11 cellular contexts compared by ENCODE assay signal in genomic region chr5:149611327-149611726, GRCh38. TPM values are rescaled to one million over a fixed set of nuclear protein-coding genes. Genes with fewer than 3 reads are reported as not detected.
DNase-seq lines count a peak whose midpoint lies in the region; ATAC-seq, FAIRE-seq and TF ChIP-seq lines count a peak whose summit lies in the region.
"Had no signal": no experiment of that assay in that cellular context is flagged by ENCODE, and none has a peak within 500 bp of the region (broad histone marks: within the 10 kb centered on the region; RNA-seq: fewer than 3 reads in every experiment).

No MANE protein-coding gene starts in this region.

- H2BK15ac ChIP-seq in H1 (ENCODE audit: low read length), result no peak overlapping the region

- H3K18ac ChIP-seq in H1 (ENCODE audit: extremely low read depth, low read length), result no peak overlapping the region

- H3K23ac ChIP-seq in H1 (ENCODE audit: insufficient read length), result no peak overlapping the region

- H3K4me3 ChIP-seq in H1 (ENCODE audit: extremely low read depth in 1 of 4, insufficient read depth in 2 of 4, low read depth in 3 of 4, low read length in 4 of 4), result no peak overlapping the region

- in situ Hi-C loops in GM13977 (cut with MboI; ENCODE audit: low pct_unique_long_range_greater_than_20kb, low sequenced_read_pairs, unreplicated experiment), result no loop called here

- H2BK5ac ChIP-seq in H1 (ENCODE audit: low read depth, low read length), result no peak overlapping the region

- DNase-seq in A172 (ENCODE audit: low spot score) (peak; percentile 32), M059J (ENCODE audit: low read depth) (peak; percentile 61), H1 (ENCODE audit: low read depth in 1 of 2, low spot score in 2 of 2) (no peak), myocyte (ENCODE audit: low read depth) (peak; percentile 89), GM13977 (ENCODE audit: low spot score) (no peak)
- no peak for DNase-seq in natural killer cell treated with Interleukin-12 subunit alpha and Interleukin-12 subunit beta and Interleukin-15 and Interleukin-18, amount 100 ng/mL, for 72 hours (ENCODE audit: low spot score)
- no peak for DNase-seq in NK-92 treated with Interleukin-12 subunit alpha and Interleukin-12 subunit beta, amount 100 ng/mL, for 24 hours (lab: John Stamatoyannopoulos, UW)
- DNase-seq in effector CD8-positive, alpha-beta T cell (lab: John Stamatoyannopoulos, UW), result no peak
- DNase-seq: activated CD4-positive, alpha-beta T cell treated with anti-CD3 and anti-CD28 coated beads, Interleukin-2, amount 50 U/mL, for 48 hours; foreskin keratinocyte had no signal

- WGBS in H1 (ENCODE audit: extremely low coverage in 1 of 2, insufficient coverage in 1 of 2, insufficient read length in 1 of 2, insufficient replicate concordance in 2 of 2, low coverage in 1 of 2, low lambda C conversion rate in 2 of 2, missing lambda C conversion rate in 1 of 2), 2 experiments, result 89% methylated on average over 5 of the region's 5 CpGs; no CpG with 5 or more reads in 1 of the 2 experiments

- no peak for TF ChIP-seq RAD21 in H1 (IDR thresholded peaks at IDR 0.05 in 1 of 2, conservative IDR thresholded peaks at IDR 0.05 in 1 of 2; ENCODE audit: low read depth in 2 of 2, low read length in 2 of 2)

- H4K20me1 ChIP-seq in H1 (replicated peaks in 1 of 2; ENCODE audit: control insufficient read depth in 1 of 2, insufficient read depth in 2 of 2, low read length in 2 of 2), result no peaks in the 10 kb centered on the region

- no peak overlapping the region for H3K9ac ChIP-seq in H1 (replicated peaks in 1 of 4; ENCODE audit: extremely low read depth in 1 of 4, low read depth in 3 of 4, low read length in 3 of 4)

- H3K23me2 ChIP-seq in H1 (ENCODE audit: low read depth, low read length), result no peaks in the 10 kb centered on the region

- no peak for TF ChIP-seq EP300 in H1 (IDR thresholded peaks at IDR 0.05; ENCODE audit: borderline replicate concordance in 1 of 2, low read depth in 2 of 2, low read length in 2 of 2)

- no peak overlapping the region for H3K14ac ChIP-seq in H1 (ENCODE audit: insufficient read length)

- CTCF ChIA-PET in H1 (lab: Charles Lee; ENCODE audit: partially characterized antibody), result interaction anchor here (0.6 to 2.9 kb wide), 10 partner anchors 10 to 1257 kb away, joined by 3 to 19 read pairs (median 3); no protein-coding TSS in a partner anchor

- POLR2A ChIA-PET in H1 (lab: Charles Lee; ENCODE audit: partially characterized antibody), result interaction anchor here (1.5 kb wide), 1 partner anchor 14 kb away, joined by 3 read pairs; no protein-coding TSS in a partner anchor

- no peaks in the 10 kb centered on the region for H3K36me3 ChIP-seq in H1 (ENCODE audit: control insufficient read depth in 2 of 4, insufficient read depth in 4 of 4, low read length in 3 of 4)

- no peak overlapping the region for H3K4me2 ChIP-seq in H1 (ENCODE audit: insufficient read depth in 1 of 2, low read depth in 2 of 2, low read length in 2 of 2)

- H3K36me3 Mint-ChIP-seq in natural killer cell treated with Interleukin-12 subunit alpha and Interleukin-12 subunit beta and Interleukin-15 and Interleukin-18, amount 100 ng/mL, for 72 hours, result no peaks in the 10 kb centered on the region

- no peak overlapping the region for H4K8ac ChIP-seq in H1 (ENCODE audit: extremely low read depth, insufficient read depth, low read length)

- peaks cover 2 to 3% of the 10 kb centered on the region in 2 experiments for H3K9me3 ChIP-seq in H1 (ENCODE audit: insufficient read depth in 2 of 2, low read depth in 1 of 2, low read length in 1 of 2)

- no peak for FAIRE-seq in H1 (lab: Jason Lieb, UNC)

- H3K4ac ChIP-seq in H1 (replicated peaks; ENCODE audit: insufficient read length, low read depth, low read length), result no peak overlapping the region

- H4K91ac ChIP-seq in H1 (replicated peaks; ENCODE audit: insufficient read length, low read length), result no peak overlapping the region

- H3K9me3 Mint-ChIP-seq in natural killer cell treated with Interleukin-12 subunit alpha and Interleukin-12 subunit beta and Interleukin-15 and Interleukin-18, amount 100 ng/mL, for 72 hours, result no peaks in the 10 kb centered on the region

- no peak overlapping the region for H2BK12ac ChIP-seq in H1 (ENCODE audit: low read depth, low read length)

- no peak overlapping the region for H4K5ac ChIP-seq in H1 (ENCODE audit: insufficient read length, low read depth, low read length)

- no peak for ATAC-seq in natural killer cell treated with Interleukin-12 subunit alpha and Interleukin-12 subunit beta and Interleukin-15 and Interleukin-18, amount 100 ng/mL, for 72 hours
- ATAC-seq: foreskin keratinocyte had no signal

- H3K79me2 ChIP-seq in H1 (ENCODE audit: control insufficient read depth in 1 of 2, insufficient read depth in 2 of 2, low read length in 2 of 2), result no peaks in the 10 kb centered on the region

- H3K4me1 Mint-ChIP-seq in natural killer cell treated with Interleukin-12 subunit alpha and Interleukin-12 subunit beta and Interleukin-15 and Interleukin-18, amount 100 ng/mL, for 72 hours (ENCODE audit: low read depth in 2 of 2), result peaks cover 8 to 15% of the 10 kb centered on the region in 2 donors

- H2AFZ ChIP-seq in H1 (ENCODE audit: low read length), result 0 out of 2 replicates have a peak overlapping the region, but pooled peaks have one; percentile 64

- H2AK5ac ChIP-seq in H1 (ENCODE audit: low read depth, low read length), result no peak overlapping the region

- no peaks in the 10 kb centered on the region for H3K79me1 ChIP-seq in H1 (ENCODE audit: low read depth, low read length)

- H3K27ac ChIP-seq in H1 (ENCODE audit: low read depth, low read length), result no peak overlapping the region
- H3K27ac ChIP-seq: foreskin keratinocyte had no signal

- H3K27me3 Mint-ChIP-seq in natural killer cell treated with Interleukin-12 subunit alpha and Interleukin-12 subunit beta and Interleukin-15 and Interleukin-18, amount 100 ng/mL, for 72 hours, result no peaks in the 10 kb centered on the region

- no peak for TF ChIP-seq POLR2A in H1 (IDR thresholded peaks at IDR 0.05; ENCODE audit: control extremely low read depth in 1 of 2, low read depth in 2 of 2, low read length in 2 of 2)

- H3K27ac Mint-ChIP-seq in natural killer cell treated with Interleukin-12 subunit alpha and Interleukin-12 subunit beta and Interleukin-15 and Interleukin-18, amount 100 ng/mL, for 72 hours, result no peak overlapping the region
- H3K27ac Mint-ChIP-seq: mesothelial cell of epicardium had no signal

- no peaks in the 10 kb centered on the region; a peak in 1 of 7 replicates for H3K4me1 ChIP-seq in H1 (replicated peaks in 1 of 4; ENCODE audit: control insufficient read depth in 3 of 4, insufficient read depth in 4 of 4, low read length in 3 of 4)

- no peak overlapping the region for H2BK120ac ChIP-seq in H1 (replicated peaks; ENCODE audit: low read depth, low read length)

- no peak overlapping the region for H3K56ac ChIP-seq in H1 (replicated peaks; ENCODE audit: insufficient read length, low read depth, low read length)

- no peak overlapping the region for H2BK20ac ChIP-seq in H1 (ENCODE audit: low read length)

- H3K27me3 ChIP-seq in H1 (replicated peaks in 1 of 4; ENCODE audit: control insufficient read depth in 3 of 4, extremely low read depth in 1 of 4, insufficient read depth in 3 of 4, low read length in 3 of 4), result no peaks in the 10 kb centered on the region
- H3K27me3 ChIP-seq: foreskin keratinocyte had no signal

- TF ChIP-seq CTCF in H1 (IDR thresholded peaks at IDR 0.05; ENCODE audit: control extremely low read depth in 1 of 3, insufficient read depth in 1 of 3, low read depth in 1 of 3, low read length in 3 of 3) (no peak), GM13977 (IDR thresholded peaks at IDR 0.05; ENCODE audit: extremely low read depth, insufficient read depth, missing control alignments) (no peak)

- no peak overlapping the region for H3K4me3 Mint-ChIP-seq in natural killer cell treated with Interleukin-12 subunit alpha and Interleukin-12 subunit beta and Interleukin-15 and Interleukin-18, amount 100 ng/mL, for 72 hours
- H3K4me3 Mint-ChIP-seq: mesothelial cell of epicardium had no signal

TF ChIP-seq in H1, 55 proteins besides CTCF, POLR2A, EP300 and RAD21:
- TF ChIP-seq KDM4A (IDR thresholded peaks at IDR 0.05; ENCODE audit: low read depth, low read length, severe bottlenecking) (no peak), ASH2L (IDR thresholded peaks at IDR 0.05; ENCODE audit: low read length) (no peak), BRCA1 (IDR thresholded peaks at IDR 0.05; ENCODE audit: low read depth, low read length) (no peak), NANOG (IDR thresholded peaks at IDR 0.05; ENCODE audit: insufficient read depth, low read depth, low read length, poor library complexity, severe bottlenecking) (no peak), KDM5A (IDR thresholded peaks at IDR 0.05; ENCODE audit: low read length) (no peak), NRF1 (IDR thresholded peaks at IDR 0.05; ENCODE audit: low read depth, low read length) (no peak), FOSL1 (IDR thresholded peaks at IDR 0.05; ENCODE audit: insufficient read depth, low read depth, low read length) (no peak), SP4 (IDR thresholded peaks at IDR 0.05; ENCODE audit: low read length) (no peak)

RNA-seq across cellular contexts. Expression of gene ARHGEF37, which starts 30.0 kb away (rescaled TPM):
- total RNA-seq in A172 (2014; rRNA removed; shearing (Covaris generic)), result 0.69 and 1.6 TPM in 2 replicates
- 0.15 and 0.20 TPM in 2 replicates for total RNA-seq in M059J (2014; rRNA removed; shearing (Covaris generic))
- 0.48 and 1.8 TPM in 2 replicates for total RNA-seq in H1 (2021; fragmentation: NEBNext Ultra II Directional; extraction: Animal tissue kit (Norgen Biotek cat#: 25700))
- 0.16 and 0.21 TPM in 2 replicates for polyA plus RNA-seq in H1 (2011; rRNA removed)
- polyA plus RNA-seq in H1 (2011; cell fraction: cytosol; rRNA removed), result 0.27 TPM
- 0.43 TPM for polyA plus RNA-seq in H1 (2011; cell fraction: nucleus; rRNA removed)
- 0.17 to 0.35 TPM (median 0.32 TPM) in 4 replicates for polyA plus RNA-seq in H1 (2012, experiment 1 of 2)
- 0.13 TPM for polyA plus RNA-seq in H1 (2012, experiment 2 of 2)
- 0.20 TPM for polyA plus RNA-seq in H1 (2013, experiment 1 of 2)
- 0.15 TPM for polyA plus RNA-seq in H1 (2013, experiment 2 of 2)
- polyA minus RNA-seq in H1 (2011; rRNA and poly(A)+ RNA removed), result 0.35 and 2.3 TPM in 2 replicates
- not detected for polyA minus RNA-seq in H1 (2011; cell fraction: cytosol; rRNA and poly(A)+ RNA removed)
- polyA minus RNA-seq in H1 (2011; cell fraction: nucleus; rRNA and poly(A)+ RNA removed), result not detected
- 3.1 and 8.3 TPM in 2 replicates for total RNA-seq in myocyte
- polyA plus RNA-seq in myocyte (2012), result 5.7 TPM
- under 1 TPM in 1 of 2 donors, not detected in 1; 0.67 TPM for total RNA-seq in natural killer cell treated with Interleukin-12 subunit alpha and Interleukin-12 subunit beta and Interleukin-15 and Interleukin-18, amount 100 ng/mL, for 72 hours

Comparison
In these comparisons a context has a peak if more than half of its experiments do, and no peak if none do; other contexts are left out.
1. DNase-seq: peak in A172 (single experiment), M059J (single experiment) and myocyte (single experiment); none in H1 (0 of 2), natural killer cell treated with Interleukin-12 subunit alpha and Interleukin-12 subunit beta and Interleukin-15 and Interleukin-18, amount 100 ng/mL, for 72 hours (single experiment), GM13977 (single experiment), NK-92 treated with Interleukin-12 subunit alpha and Interleukin-12 subunit beta, amount 100 ng/mL, for 24 hours (single experiment) and effector CD8-positive, alpha-beta T cell (single experiment).